In the genomic region with DNA sequence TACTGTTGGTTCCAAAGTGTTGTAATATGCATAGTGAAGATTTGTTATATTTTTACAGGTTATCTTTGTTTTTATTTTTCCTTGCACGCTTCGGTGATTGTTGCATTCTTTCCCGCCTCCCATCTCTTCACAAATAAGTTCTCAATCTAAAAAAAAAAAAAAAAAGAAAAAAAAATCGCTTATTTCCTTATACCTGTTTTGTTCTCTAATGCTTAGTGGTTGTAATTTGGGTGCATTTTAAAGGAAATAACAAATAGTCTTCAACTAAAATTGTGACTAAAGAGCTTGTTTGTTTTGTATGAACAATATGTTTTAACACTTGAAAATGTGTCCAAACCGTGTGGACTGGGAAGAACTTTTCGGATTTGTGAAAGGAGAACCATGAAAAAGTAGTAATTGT, we compare ENCODE assay signal across 1 cellular context.
A peak's percentile ranks its signal among the peaks of the same experiment; 100 is the strongest.
TF ChIP-seq lines count a peak whose summit lies in the region.

No MANE protein-coding gene starts in this region.

TF ChIP-seq in HepG2, 621 proteins besides CTCF, POLR2A, EP300 and RAD21 (continued from another document):
- 0 out of 2 replicates have a peak, but pooled peaks have one; percentile 4 for TF ChIP-seq HDAC1 (CRISPR knock-in tag; IDR thresholded peaks at IDR 0.05)
